ENCODE assay signal across 17 cellular contexts in the genomic region with DNA sequence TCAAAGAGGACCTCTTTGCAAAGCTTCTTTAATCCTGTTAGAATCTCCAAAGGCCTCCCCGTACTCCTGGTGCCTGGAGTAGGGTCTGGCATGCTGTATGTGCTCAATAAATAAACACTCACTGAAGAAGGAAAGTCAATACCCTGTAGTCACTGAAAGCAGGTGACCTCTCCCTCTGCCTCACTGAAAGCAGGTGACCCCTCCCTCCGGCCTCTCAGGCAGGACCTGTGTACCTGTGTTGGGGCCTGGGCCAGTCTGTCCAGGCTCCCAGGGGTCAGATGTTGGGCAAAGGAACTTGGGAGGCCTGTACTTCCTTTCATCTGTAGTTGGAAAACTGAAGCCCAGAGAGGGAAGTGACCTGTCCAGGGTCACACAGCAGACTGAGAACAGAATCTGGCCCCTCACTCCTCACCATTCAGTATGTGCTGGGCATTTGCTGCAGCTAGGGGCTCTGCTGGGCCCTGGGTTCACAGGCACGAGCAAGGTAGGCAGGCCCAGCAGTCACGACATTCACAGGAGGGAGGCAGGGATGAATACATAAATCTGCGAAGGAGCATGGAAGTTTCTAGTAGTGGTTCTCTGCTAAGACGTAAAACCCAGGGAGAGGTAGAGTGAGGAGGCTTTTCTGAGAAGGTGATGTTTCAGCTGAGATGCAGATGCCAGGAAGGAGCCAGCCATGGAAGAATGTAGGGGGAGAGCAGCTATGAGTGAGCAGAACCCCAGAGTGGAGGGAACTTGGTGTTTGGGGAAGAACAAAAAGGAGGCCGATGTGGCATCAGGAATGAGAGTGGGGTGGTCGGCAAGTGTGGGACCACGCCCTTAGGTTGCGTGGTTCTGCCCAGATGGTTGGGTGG.
DNase-seq lines count a peak whose midpoint lies in the region; TF ChIP-seq lines count a peak whose summit lies in the region.
"Had no signal": no experiment of that assay in that cellular context is flagged by ENCODE, and none has a peak within 500 bp of the region (broad histone marks: within the 10 kb centered on the region; RNA-seq: fewer than 3 reads in every experiment).

No MANE protein-coding gene starts in this region.

- H2BK120ac ChIP-seq in mesendoderm (ENCODE audit: low read depth, low read length) = no peak overlapping the region

- no peak overlapping the region for H4K8ac ChIP-seq in mesendoderm (ENCODE audit: low read depth, low read length)

- H3K36me3 Mint-ChIP-seq in neural crest cell (ENCODE audit: low read depth) (peaks cover 4% of the 10 kb centered on the region), HFFc6 (ENCODE audit: low read depth) (no peaks in the 10 kb centered on the region)

- TF ChIP-seq CTCF in neural crest cell (conservative IDR thresholded peaks at IDR 0.05) (no peak), HFFc6 (IDR thresholded peaks at IDR 0.05) (no peak)

- no peaks in the 10 kb centered on the region for H4K20me1 ChIP-seq in BLaER1

- peak overlapping the region; percentile 89 for H3K27ac Mint-ChIP-seq in neural crest cell (ENCODE audit: unreplicated experiment)
- no peak overlapping the region for H3K27ac Mint-ChIP-seq in HFFc6

- no peak overlapping the region for H3K4me3 ChIP-seq in BLaER1
- no peak overlapping the region for H3K4me3 ChIP-seq in esophagus (ENCODE audit: low read depth in 1 of 2, low read length in 2 of 2)
- no peak overlapping the region for H3K4me3 ChIP-seq in mesendoderm (ENCODE audit: low read length)
- H3K4me3 ChIP-seq: SJSA1 had no signal

- no peak overlapping the region for H3K56ac ChIP-seq in mesendoderm (ENCODE audit: low read length)

- H3K36me3 ChIP-seq in BLaER1 (no peaks in the 10 kb centered on the region), esophagus (ENCODE audit: control insufficient read depth in 2 of 2, insufficient read depth in 2 of 2, low read length in 1 of 2) (no peaks in the 10 kb centered on the region), mesendoderm (ENCODE audit: control insufficient read depth, insufficient read depth, low read length) (no peaks in the 10 kb centered on the region)
- H3K36me3 ChIP-seq: SJSA1 had no signal

- H3K9ac ChIP-seq in BLaER1 (no peak overlapping the region), mesendoderm (ENCODE audit: low read length) (no peak overlapping the region)

- no peak overlapping the region for H3K4ac ChIP-seq in mesendoderm (ENCODE audit: low read depth, low read length)

- WGBS in esophagus, 2 donors = 86 to 89% methylated on average over 10 of the region's 10 CpGs
- WGBS in mesendoderm (ENCODE audit: extremely low coverage, insufficient coverage, low lambda C conversion rate) = no CpG with 5 or more reads among the region's 10 CpGs

- H3K27ac ChIP-seq in BLaER1 (0 out of 2 replicates have a peak overlapping the region, but pooled peaks have one; percentile 69), esophagus (ENCODE audit: low read depth in 2 of 2, low read length in 1 of 2) (peak overlapping the region; percentile 60 to 69), mesendoderm (ENCODE audit: low read depth, low read length) (no peak overlapping the region)
- H3K27ac ChIP-seq: SJSA1 had no signal

- H3K4me2 ChIP-seq in BLaER1 (peak overlapping the region; percentile 91), mesendoderm (ENCODE audit: low read length) (no peak overlapping the region)

- H2BK15ac ChIP-seq in mesendoderm (replicated peaks; ENCODE audit: low read depth) = no peak overlapping the region

- no peaks in the 10 kb centered on the region for H3K79me2 ChIP-seq in mesendoderm (ENCODE audit: control insufficient read depth, insufficient read depth, low read length)

- H3K27me3 Mint-ChIP-seq in neural crest cell (ENCODE audit: low read depth) (no peaks in the 10 kb centered on the region), HFFc6 (ENCODE audit: insufficient read depth) (peaks cover 25% of the 10 kb centered on the region)

- no peak overlapping the region for H3K4me3 Mint-ChIP-seq in neural crest cell
- no peak overlapping the region for H3K4me3 Mint-ChIP-seq in HFFc6

- no peak overlapping the region for H3K18ac ChIP-seq in mesendoderm (ENCODE audit: low read length)

- H3K9me3 ChIP-seq in BLaER1 (no peaks in the 10 kb centered on the region), esophagus (ENCODE audit: control insufficient read depth in 2 of 2, insufficient read depth in 1 of 2, low read depth in 1 of 2, low read length in 1 of 2) (no peaks in the 10 kb centered on the region)
- H3K9me3 ChIP-seq: SJSA1 had no signal

- H3K23ac ChIP-seq in mesendoderm (ENCODE audit: low read length) = no peak overlapping the region

- H3K4me1 Mint-ChIP-seq in neural crest cell (peaks cover 40% of the 10 kb centered on the region), HFFc6 (ENCODE audit: low read depth) (peaks cover 7% of the 10 kb centered on the region)

- H3K79me1 ChIP-seq in mesendoderm (ENCODE audit: low read length) = no peaks in the 10 kb centered on the region

- DNase-seq in NCI-H82 treated with DMSO at 0.1 percent for 48 hours (lab: John Stamatoyannopoulos, UW; ENCODE audit: unreplicated experiment) (peak; percentile 48), neural crest cell (ENCODE audit: low read depth, low spot score) (no peak), EL (no peak), mesendoderm (no peak), HFFc6 (no peak)
- DNase-seq in activated CD4-positive, alpha-beta T cell treated with anti-CD3 and anti-CD28 coated beads, Interleukin-2, amount 50 U/mL, for 48 hours = no peak
- DNase-seq: activated effector memory CD4-positive, alpha-beta T cell treated with Interleukin-2 at 50 U/mL for 16 hours; caudate nucleus; DND-41; MM.1S; NCI-H146; NCI-H2171 treated with DMSO at 0.1 percent for 48 hours; NCI-H69; stimulated activated CD4-positive, alpha-beta T cell treated with anti-CD3 and anti-CD28 coated beads, Interleukin-4, amount 100 ng/mL, for 24 hours had no signal

- no peak overlapping the region for H2AK5ac ChIP-seq in mesendoderm (ENCODE audit: low read length)

- H3K27me3 ChIP-seq in BLaER1 (no peaks in the 10 kb centered on the region), esophagus (ENCODE audit: control insufficient read depth in 1 of 2, insufficient read depth in 2 of 2, low read length in 2 of 2) (no peaks in the 10 kb centered on the region), mesendoderm (ENCODE audit: insufficient read depth, low read length, poor library complexity) (no peaks in the 10 kb centered on the region)
- H3K27me3 ChIP-seq: SJSA1 had no signal

- H4K5ac ChIP-seq in mesendoderm (ENCODE audit: low read length) = no peak overlapping the region

- H3K9me3 Mint-ChIP-seq in neural crest cell (no peaks in the 10 kb centered on the region), HFFc6 (no peaks in the 10 kb centered on the region)

- H2BK5ac ChIP-seq in mesendoderm (ENCODE audit: low read length) = no peak overlapping the region

- peaks cover 72% of the 10 kb centered on the region for H3K4me1 ChIP-seq in BLaER1
- peaks cover 0 to 9% of the 10 kb centered on the region in 2 donors for H3K4me1 ChIP-seq in esophagus (ENCODE audit: control insufficient read depth in 2 of 2, insufficient read depth in 2 of 2, low read length in 1 of 2)
- H3K4me1 ChIP-seq in mesendoderm (ENCODE audit: control insufficient read depth, low read depth, low read length) = peaks cover 5% of the 10 kb centered on the region
